Comparison of ENCODE assay signal across 8 cellular contexts in genomic region chr19:5291588-5292193, GRCh38. TPM values are rescaled to one million over a fixed set of nuclear protein-coding genes. Genes with fewer than 3 reads are reported as not detected.
DNase-seq lines count a peak whose midpoint lies in the region; TF ChIP-seq lines count a peak whose summit lies in the region.

No MANE protein-coding gene starts in this region.

- peak overlapping the region; percentile 87 for H3K9ac ChIP-seq in neuronal stem cell (ENCODE audit: low read depth, low read length, poor library complexity)

- peak overlapping the region; percentile 2 for H3K23ac ChIP-seq in neuronal stem cell (ENCODE audit: low read depth, low read length, poor library complexity)

- H3K27ac Mint-ChIP-seq in endothelial cell (ENCODE audit: unreplicated experiment), result no peak overlapping the region

- H3K36me3 ChIP-seq in ACC112 (ENCODE audit: insufficient read depth, low read length) (no peaks in the 10 kb centered on the region), neuronal stem cell (replicated peaks in 1 of 2; ENCODE audit: control insufficient read depth in 2 of 2, insufficient read depth in 2 of 2, low read length in 2 of 2) (peaks cover 8 to 26% of the 10 kb centered on the region in 2 donors)

- no peak overlapping the region for H2AFZ ChIP-seq in ACC112 (ENCODE audit: low read length, unreplicated experiment)
- no peak overlapping the region for H2AFZ ChIP-seq in neuronal stem cell (ENCODE audit: low read length)

- no peak overlapping the region for H4K91ac ChIP-seq in neuronal stem cell (ENCODE audit: low read depth, low read length, poor library complexity)

- H3K4me1 ChIP-seq in ACC112 (ENCODE audit: control insufficient read depth, insufficient read depth, low read length, unreplicated experiment) (peaks cover 3% of the 10 kb centered on the region), neuronal stem cell (ENCODE audit: control insufficient read depth in 2 of 2, insufficient read depth in 1 of 2, low read depth in 1 of 2, low read length in 2 of 2) (peaks cover 23 to 38% of the 10 kb centered on the region in 2 donors)

- no peak overlapping the region for H4K8ac ChIP-seq in neuronal stem cell (ENCODE audit: low read depth, low read length)

- H3K79me2 ChIP-seq in ACC112 (ENCODE audit: control insufficient read depth, insufficient read depth, low read length, unreplicated experiment), result peaks cover 6% of the 10 kb centered on the region

- peak overlapping the region; percentile 30 for H2AK5ac ChIP-seq in neuronal stem cell (ENCODE audit: low read depth, low read length)

- peak overlapping the region; percentile 89 for H3K4me2 ChIP-seq in neuronal stem cell (ENCODE audit: insufficient read depth, low read length, poor library complexity, severe bottlenecking)

- no peaks in the 10 kb centered on the region for H3K9me3 ChIP-seq in neuronal stem cell (replicated peaks in 1 of 2; ENCODE audit: control insufficient read depth in 2 of 2, insufficient read depth in 1 of 2, low read depth in 1 of 2, low read length in 2 of 2)

- no peaks in the 10 kb centered on the region for H3K9me3 Mint-ChIP-seq in endothelial cell (ENCODE audit: unreplicated experiment)

- peaks cover 10% of the 10 kb centered on the region for H3K4me1 Mint-ChIP-seq in endothelial cell (ENCODE audit: unreplicated experiment)

- no peak overlapping the region for H3K27ac ChIP-seq in ACC112 (ENCODE audit: low read depth, low read length)
- no peak overlapping the region for H3K27ac ChIP-seq in neuronal stem cell (replicated peaks; ENCODE audit: low read length)

- H3K79me1 ChIP-seq in neuronal stem cell (ENCODE audit: low read depth, low read length), result peaks cover 64% of the 10 kb centered on the region

- H3K4me3 ChIP-seq in ACC112 (ENCODE audit: low read depth, low read length) (peak overlapping the region; percentile 89; the same call in 1 of the 2 replicates), neuronal stem cell (ENCODE audit: low read length in 2 of 2) (peak overlapping the region; percentile 77 to 79), lower leg skin (ENCODE audit: low read depth, poor library complexity, severe bottlenecking) (no peak overlapping the region)
- H3K4me3 ChIP-seq in Jurkat, Clone E6-1 (ENCODE audit: low read length), result peak overlapping the region; percentile 52; the same call in 1 of the 2 replicates

- H3K18ac ChIP-seq in neuronal stem cell (ENCODE audit: low read length), result peak overlapping the region; percentile 13

- peak overlapping the region; percentile 33 for H2BK5ac ChIP-seq in neuronal stem cell (ENCODE audit: low read length)

- H2BK12ac ChIP-seq in neuronal stem cell (ENCODE audit: low read length), result no peak overlapping the region

- intact Hi-C loops in lower leg skin (cut with DNase I; ENCODE audit: low total_unique reads), result no loop called here

- no peak overlapping the region for H2BK120ac ChIP-seq in neuronal stem cell (ENCODE audit: low read depth, low read length)

- H3K36me3 Mint-ChIP-seq in endothelial cell (ENCODE audit: low read depth, unreplicated experiment), result peaks cover 4% of the 10 kb centered on the region

- no peak for DNase-seq in Jurkat, Clone E6-1 (ENCODE audit: low read depth, low spot score)
- DNase-seq in endothelial cell (ENCODE audit: low spot score), result no peak
- DNase-seq in neuronal stem cell (ENCODE audit: low spot score), result no peak
- DNase-seq in glomerular visceral epithelial cell (ENCODE audit: extremely low spot score), result no peak
- no peak for DNase-seq in Kasumi-1 (lab: John Stamatoyannopoulos, UW)
- DNase-seq in lower leg skin (ENCODE audit: low spot score in 2 of 2), result no peak
- no peak for DNase-seq in SKM-1 treated with dmso at 0.1 percent for 144 hours (lab: John Stamatoyannopoulos, UW; ENCODE audit: unreplicated experiment)

- H3K4me3 Mint-ChIP-seq in endothelial cell (ENCODE audit: unreplicated experiment), result peak overlapping the region; percentile 86

- TF ChIP-seq POLR2A in lower leg skin (IDR thresholded peaks at IDR 0.05), result no peak

- WGBS in neuronal stem cell (ENCODE audit: extremely low coverage in 2 of 2, insufficient read length in 2 of 2, insufficient replicate concordance in 1 of 2), 2 donors, result no CpG with 5 or more reads among the region's 8 CpGs
- WGBS in lower leg skin, 2 donors, result 60 to 70% methylated on average over 8 of the region's 8 CpGs

- no peaks in the 10 kb centered on the region for H3K27me3 ChIP-seq in ACC112 (ENCODE audit: insufficient read depth, low read length)
- H3K27me3 ChIP-seq in neuronal stem cell (ENCODE audit: control insufficient read depth in 3 of 3, insufficient read depth in 3 of 3, low read depth in 1 of 3, low read length in 3 of 3), result no peaks in the 10 kb centered on the region

- no peak overlapping the region for H2BK15ac ChIP-seq in neuronal stem cell (ENCODE audit: low read length)

- TF ChIP-seq CTCF in endothelial cell (IDR thresholded peaks at IDR 0.05; ENCODE audit: unreplicated experiment) (no peak), lower leg skin (IDR thresholded peaks at IDR 0.05) (no peak)

- H3K27me3 Mint-ChIP-seq in endothelial cell (ENCODE audit: unreplicated experiment), result peaks cover 18% of the 10 kb centered on the region

- H3K14ac ChIP-seq in neuronal stem cell (ENCODE audit: low read length), result peak overlapping the region; percentile 49

- no peak overlapping the region for H3K4ac ChIP-seq in neuronal stem cell (ENCODE audit: low read length)

RNA-seq across cellular contexts. Expression of gene PTPRS, which starts 48.9 kb away (rescaled TPM):
- 47.6 TPM for polyA plus RNA-seq in Jurkat, Clone E6-1 (2012; ENCODE audit: insufficient read depth, insufficient read length)
- total RNA-seq in endothelial cell (ENCODE audit: unreplicated experiment), result 93.7 TPM
- polyA plus RNA-seq in neuronal stem cell (2013, experiment 1 of 2), result 162 TPM
- 172 TPM for polyA plus RNA-seq in neuronal stem cell (2013, experiment 2 of 2)
- total RNA-seq in lower leg skin, result 100 to 1,000 TPM; 123 to 200 (median 161) TPM
